9 cellular contexts compared by ENCODE assay signal in the genomic region with DNA sequence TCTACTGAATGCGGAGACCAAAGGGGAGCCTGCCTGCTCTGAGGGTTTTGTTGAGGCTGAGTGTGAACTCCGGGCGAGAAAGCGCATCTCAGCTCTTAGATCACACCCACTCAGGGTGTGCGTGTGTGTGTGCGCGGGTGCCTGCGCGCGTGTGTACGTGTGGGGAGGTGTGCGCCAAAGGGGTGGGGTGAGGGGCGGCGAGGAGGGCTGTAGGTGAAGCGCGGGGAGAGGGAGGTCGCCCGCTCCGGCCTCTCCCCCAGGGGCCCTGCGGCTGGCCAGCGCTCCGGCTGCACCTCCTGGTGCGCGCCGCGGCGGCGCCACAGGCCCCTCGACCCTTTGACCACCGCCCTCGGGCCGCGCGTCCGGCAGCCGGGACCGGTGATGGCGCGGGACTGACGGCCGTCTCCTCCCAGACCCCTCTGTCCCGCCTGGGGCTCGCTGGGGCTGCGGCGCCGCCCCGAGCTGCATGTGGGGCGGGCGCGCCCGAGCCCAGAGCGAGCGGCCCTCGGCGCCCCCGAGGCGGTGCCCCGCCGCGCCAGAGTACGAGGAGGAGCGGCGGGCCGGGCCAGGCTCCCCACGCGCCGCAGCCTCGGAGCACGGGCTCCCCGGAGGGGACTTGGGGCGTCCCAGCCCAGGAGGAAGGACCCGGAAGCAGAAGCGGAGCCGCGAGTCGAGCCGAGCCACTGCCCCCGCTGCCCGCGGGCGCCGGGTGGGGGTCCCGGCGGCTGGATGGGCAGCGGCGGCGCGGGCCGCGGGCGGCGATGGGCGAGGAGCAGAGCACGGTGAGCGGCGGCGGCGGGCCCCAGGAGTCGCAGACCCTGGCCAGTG. TPM values are rescaled to one million over a fixed set of nuclear protein-coding genes. Genes with fewer than 3 reads are reported as not detected.
DNase-seq lines count a peak whose midpoint lies in the region; ATAC-seq and FAIRE-seq lines count a peak whose summit lies in the region.
"Had no signal": no experiment of that assay in that cellular context is flagged by ENCODE, and none has a peak within 500 bp of the region (broad histone marks: within the 10 kb centered on the region; RNA-seq: fewer than 3 reads in every experiment).

A gene with protein sequence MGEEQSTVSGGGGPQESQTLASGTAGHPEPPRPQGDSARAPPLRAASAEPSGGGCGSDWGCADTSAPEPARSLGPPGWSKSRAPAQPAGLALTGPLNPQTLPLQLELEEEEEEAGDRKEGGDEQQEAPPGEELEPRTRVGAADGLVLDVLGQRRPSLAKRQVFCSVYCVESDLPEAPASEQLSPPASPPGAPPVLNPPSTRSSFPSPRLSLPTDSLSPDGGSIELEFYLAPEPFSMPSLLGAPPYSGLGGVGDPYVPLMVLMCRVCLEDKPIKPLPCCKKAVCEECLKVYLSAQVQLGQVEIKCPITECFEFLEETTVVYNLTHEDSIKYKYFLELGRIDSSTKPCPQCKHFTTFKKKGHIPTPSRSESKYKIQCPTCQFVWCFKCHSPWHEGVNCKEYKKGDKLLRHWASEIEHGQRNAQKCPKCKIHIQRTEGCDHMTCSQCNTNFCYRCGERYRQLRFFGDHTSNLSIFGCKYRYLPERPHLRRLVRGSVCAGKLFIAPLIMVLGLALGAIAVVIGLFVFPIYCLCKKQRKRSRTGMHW (plus strand): TSS at position 654 of the 828 bp plus-strand sequence. CDS start 108 bp downstream, at position 762.

- peak within 1 kb of the TSS; percentile 62 for H3K4me3 ChIP-seq in MG63
- H3K4me3 ChIP-seq in aorta (ENCODE audit: low read length in 2 of 2) = peak within 1 kb of the TSS; percentile 95 to 99

- no peak for FAIRE-seq in frontal cortex (lab: Jason Lieb, UNC)

- WGBS in aorta, 2 donors = 0 to 1% methylated on average over 58 to 99 of the region's 99 CpGs

- no peaks in the 10 kb centered on the region for H3K4me1 ChIP-seq in aorta (ENCODE audit: control insufficient read depth in 1 of 2, insufficient read depth in 2 of 2, low read length in 2 of 2)

- H3K36me3 ChIP-seq in MG63 = no peaks in the 10 kb centered on the region; the same call in 1 of the 2 replicates
- no peaks in the 10 kb centered on the region for H3K36me3 ChIP-seq in aorta (ENCODE audit: control insufficient read depth in 1 of 2, insufficient read depth in 2 of 2, low read length in 1 of 2)

- H3K27me3 ChIP-seq in MG63 (no peaks in the 10 kb centered on the region), aorta (ENCODE audit: control insufficient read depth in 1 of 2, insufficient read depth in 2 of 2, low read length in 1 of 2) (no peaks in the 10 kb centered on the region)

- H3K27ac Mint-ChIP-seq in activated T-helper 1 cell treated with anti-CD3 and anti-CD28 coated beads, Interleukin-12 subunit alpha, Interleukin-12 subunit beta, Interleukin-2, Interleukin-4 antibody, amounts not matched to agents 30 ng/mL and 10 ng/mL and 1 ng/mL, durations not matched to agents 14 hours and 24 hours and 36 hours = peak within 1 kb of the TSS; percentile 49
- peak within 1 kb of the TSS in 1 of 10 donors; percentile 70 for H3K27ac Mint-ChIP-seq in naive thymus-derived CD8-positive, alpha-beta T cell
- H3K27ac Mint-ChIP-seq: memory B cell had no signal

- peaks cover 48% of the 10 kb centered on the region for H3K27me3 Mint-ChIP-seq in activated T-helper 1 cell treated with anti-CD3 and anti-CD28 coated beads, Interleukin-12 subunit alpha, Interleukin-12 subunit beta, Interleukin-2, Interleukin-4 antibody, amounts not matched to agents 30 ng/mL and 10 ng/mL and 1 ng/mL, durations not matched to agents 14 hours and 24 hours and 36 hours (ENCODE audit: insufficient read depth)
- peaks cover 32 to 77% (median 46%) of the 10 kb centered on the region in 5 donors for H3K27me3 Mint-ChIP-seq in naive thymus-derived CD8-positive, alpha-beta T cell

- DNase-seq in activated CD4-positive, alpha-beta T cell treated with anti-CD3 and anti-CD28 coated beads for 48 hours = peak; percentile 28
- no peak for DNase-seq in activated CD4-positive, alpha-beta T cell treated with anti-CD3 and anti-CD28 coated beads, Interleukin-2, amount 50 U/mL, for 4 hours
- DNase-seq in MG63 = peak; percentile 65
- no peak for DNase-seq in activated T-helper 1 cell treated with anti-CD3 and anti-CD28 coated beads, Interleukin-12 subunit alpha, Interleukin-12 subunit beta, Interleukin-2, Interleukin-4 antibody, amounts not matched to agents 30 ng/mL and 10 ng/mL and 1 ng/mL, durations not matched to agents 14 hours and 24 hours and 36 hours (ENCODE audit: low spot score)
- DNase-seq in frontal cortex (ENCODE audit: low spot score in 2 of 2) = peak; percentile 59 to 72
- DNase-seq in naive thymus-derived CD8-positive, alpha-beta T cell = peak in 2 of 10 donors; percentile 9 to 17
- peak; percentile 88 to 89 for DNase-seq in aorta

- H3K9me3 Mint-ChIP-seq in activated T-helper 1 cell treated with anti-CD3 and anti-CD28 coated beads, Interleukin-12 subunit alpha, Interleukin-12 subunit beta, Interleukin-2, Interleukin-4 antibody, amounts not matched to agents 30 ng/mL and 10 ng/mL and 1 ng/mL, durations not matched to agents 14 hours and 24 hours and 36 hours = no peaks in the 10 kb centered on the region
- peaks cover 0 to 12% (median 0%) of the 10 kb centered on the region in 9 donors for H3K9me3 Mint-ChIP-seq in naive thymus-derived CD8-positive, alpha-beta T cell

- H3K4me3 Mint-ChIP-seq in activated T-helper 1 cell treated with anti-CD3 and anti-CD28 coated beads, Interleukin-12 subunit alpha, Interleukin-12 subunit beta, Interleukin-2, Interleukin-4 antibody, amounts not matched to agents 30 ng/mL and 10 ng/mL and 1 ng/mL, durations not matched to agents 14 hours and 24 hours and 36 hours = peak within 1 kb of the TSS; percentile 83
- H3K4me3 Mint-ChIP-seq in naive thymus-derived CD8-positive, alpha-beta T cell = peak within 1 kb of the TSS; percentile 57 to 81 (median 75)
- H3K4me3 Mint-ChIP-seq: memory B cell had no signal

- intact Hi-C loops in activated T-helper 1 cell treated with anti-CD3 and anti-CD28 coated beads, Interleukin-12 subunit alpha, Interleukin-12 subunit beta, Interleukin-2, Interleukin-4 antibody, amounts not matched to agents 30 ng/mL and 10 ng/mL and 1 ng/mL, durations not matched to agents 14 hours and 24 hours and 36 hours (cut with micrococcal nuclease) = no loop called here
- intact Hi-C loops in aorta (cut with DNase I) = loop anchor here (5.0 kb wide), 3 partner anchors 35 to 140 kb away; no protein-coding TSS in a partner anchor

- H3K9me3 ChIP-seq in MG63 = no peaks in the 10 kb centered on the region
- H3K9me3 ChIP-seq in aorta (ENCODE audit: control insufficient read depth, low read length) = no peaks in the 10 kb centered on the region

- no peaks in the 10 kb centered on the region for H3K36me3 Mint-ChIP-seq in activated T-helper 1 cell treated with anti-CD3 and anti-CD28 coated beads, Interleukin-12 subunit alpha, Interleukin-12 subunit beta, Interleukin-2, Interleukin-4 antibody, amounts not matched to agents 30 ng/mL and 10 ng/mL and 1 ng/mL, durations not matched to agents 14 hours and 24 hours and 36 hours (ENCODE audit: low read depth)
- H3K36me3 Mint-ChIP-seq in naive thymus-derived CD8-positive, alpha-beta T cell = no peaks in the 10 kb centered on the region

- H3K27ac ChIP-seq in aorta (ENCODE audit: low read depth in 1 of 2, low read length in 2 of 2) = peak within 1 kb of the TSS; percentile 96 to 99

- peak in 1 of 2 donors; percentile 35 for ATAC-seq in naive thymus-derived CD8-positive, alpha-beta T cell
- ATAC-seq in aorta (ENCODE audit: low FRiP score) (peak; percentile 89), HG03097 (IDR thresholded peaks at IDR 0.05; ENCODE audit: low FRiP score, unreplicated experiment) (no peak)

- POLR2A ChIA-PET in naive thymus-derived CD8-positive, alpha-beta T cell (lab: Charles Lee) = interaction anchor here (0.6 kb wide), 1 partner anchor 47 kb away, joined by 3 read pairs; no protein-coding TSS in a partner anchor

- peaks cover 16% of the 10 kb centered on the region for H3K4me1 Mint-ChIP-seq in activated T-helper 1 cell treated with anti-CD3 and anti-CD28 coated beads, Interleukin-12 subunit alpha, Interleukin-12 subunit beta, Interleukin-2, Interleukin-4 antibody, amounts not matched to agents 30 ng/mL and 10 ng/mL and 1 ng/mL, durations not matched to agents 14 hours and 24 hours and 36 hours (ENCODE audit: low read depth)
- H3K4me1 Mint-ChIP-seq in naive thymus-derived CD8-positive, alpha-beta T cell = peaks cover 7 to 17% (median 14%) of the 10 kb centered on the region in 4 donors
- H3K4me1 Mint-ChIP-seq: memory B cell had no signal

RNA-seq across cellular contexts. Expression of the gene that starts here (rescaled TPM):
- 7.4 and 10.6 TPM in 2 replicates for total RNA-seq in MG63 (2014; rRNA removed; shearing (Covaris generic); ENCODE audit: low replicate concordance)
- 1.8 and 2.3 TPM in 2 replicates for total RNA-seq in activated T-helper 1 cell treated with anti-CD3 and anti-CD28 coated beads, Interleukin-12 subunit alpha, Interleukin-12 subunit beta, Interleukin-2, Interleukin-4 antibody, amounts not matched to agents 30 ng/mL and 10 ng/mL and 1 ng/mL, durations not matched to agents 14 hours and 24 hours and 36 hours
- total RNA-seq in frontal cortex (17.1 TPM), aorta (10 to 100 TPM; 52.6 to 79.5 TPM)
- not detected for total RNA-seq in naive thymus-derived CD8-positive, alpha-beta T cell
- polyA plus RNA-seq in naive thymus-derived CD8-positive, alpha-beta T cell = under 1 TPM in 1 of 3 donors, not detected in 2; 0.05 TPM
- 10 to 100 TPM in 1 of 2 donors, 1 to 10 TPM in 1; 5.0 to 14.2 TPM for polyA plus RNA-seq in aorta

Comparison
In these comparisons a context has a peak if more than half of its experiments do, and no peak if none do; other contexts are left out.
1. RNA of the gene that starts here (polyA plus RNA-seq): 5.0 to 14.2 TPM in aorta; 0.05 TPM in naive thymus-derived CD8-positive, alpha-beta T cell; every median in the first group is over 4 times any median in the second.
2. DNase-seq: peak in activated CD4-positive, alpha-beta T cell treated with anti-CD3 and anti-CD28 coated beads for 48 hours (single experiment), MG63 (single experiment), frontal cortex (2 of 2) and aorta (2 of 2); none in activated CD4-positive, alpha-beta T cell treated with anti-CD3 and anti-CD28 coated beads, Interleukin-2, amount 50 U/mL, for 4 hours (0 of 2) and activated T-helper 1 cell treated with anti-CD3 and anti-CD28 coated beads, Interleukin-12 subunit alpha, Interleukin-12 subunit beta, Interleukin-2, Interleukin-4 antibody, amounts not matched to agents 30 ng/mL and 10 ng/mL and 1 ng/mL, durations not matched to agents 14 hours and 24 hours and 36 hours (single experiment).